16 cellular contexts compared by ENCODE assay signal in genomic region chr3:138465927-138466326, GRCh38. TPM values are rescaled to one million over a fixed set of nuclear protein-coding genes. Genes with fewer than 3 reads are reported as not detected.
DNase-seq lines count a peak whose midpoint lies in the region; TF ChIP-seq lines count a peak whose summit lies in the region.
"Had no signal": no experiment of that assay in that cellular context is flagged by ENCODE, and none has a peak within 500 bp of the region (broad histone marks: within the 10 kb centered on the region; RNA-seq: fewer than 3 reads in every experiment).

No MANE protein-coding gene starts in this region.

- no peaks in the 10 kb centered on the region for H3K79me2 ChIP-seq in mammary epithelial cell (ENCODE audit: insufficient read depth, low read length)

- no peaks in the 10 kb centered on the region for H3K27me3 ChIP-seq in mammary epithelial cell (ENCODE audit: insufficient read depth, low read length)
- H3K27me3 ChIP-seq: SJSA1 had no signal

- intact Hi-C loops in mammary epithelial cell (cut with micrococcal nuclease) = no loop called here

- H3K4me3 ChIP-seq in mammary epithelial cell (replicated peaks in 1 of 3; ENCODE audit: insufficient read depth in 1 of 3, low read depth in 2 of 3, low read length in 3 of 3) = no peak overlapping the region
- H3K4me3 ChIP-seq: GM23248, SJSA1 had no signal

- no peaks in the 10 kb centered on the region for H4K20me1 ChIP-seq in mammary epithelial cell (ENCODE audit: insufficient read depth, low read length)

- in situ Hi-C loops in mammary epithelial cell (cut with MboI; ENCODE audit: low sequenced_read_pairs in 2 of 2) = no loop called here

- H3K4me1 ChIP-seq in mammary epithelial cell (ENCODE audit: insufficient read depth, low read length) = no peaks in the 10 kb centered on the region
- H3K4me1 ChIP-seq: SJSA1 had no signal

- no TSS peak for BruUV-seq in mammary epithelial cell (replicated peaks; lab: Mats Ljungman, UMichigan)

- DNase-seq in DMS79 treated with DMSO at 0.1 percent for 48 hours (lab: John Stamatoyannopoulos, UW) (peak; percentile 25), DMS79 (lab: John Stamatoyannopoulos, UW) (no peak), M059J (ENCODE audit: low read depth) (peak; percentile 19), OCI-M1 (lab: John Stamatoyannopoulos, UW) (peak; percentile 38), iris pigment epithelial cell (ENCODE audit: low read depth) (peak; percentile 37), ecto neural progenitor cell (ENCODE audit: low spot score) (no peak), mammary epithelial cell (no peak)
- no peak for DNase-seq in effector CD4-positive, alpha-beta T cell
- DNase-seq: GM23248, NCI-H2081, NCI-H510A had no signal

- no peaks in the 10 kb centered on the region for H3K36me3 ChIP-seq in mammary epithelial cell (ENCODE audit: insufficient read depth, low read length)
- H3K36me3 ChIP-seq: SJSA1 had no signal

- 38% methylated on average over 2 of the region's 2 CpGs for WGBS in mammary epithelial cell (ENCODE audit: low coverage, missing lambda C conversion rate)

- no peak for TF ChIP-seq CTCF in mammary epithelial cell (conservative IDR thresholded peaks at IDR 0.05 in 1 of 2, IDR thresholded peaks at IDR 0.05 in 1 of 2; ENCODE audit: extremely low read depth in 1 of 2, insufficient read depth in 1 of 2, low read depth in 1 of 2, low read length in 2 of 2)

- no peak overlapping the region for H3K27ac ChIP-seq in mammary epithelial cell (ENCODE audit: insufficient read depth, low read depth, low read length)
- H3K27ac ChIP-seq: GM23248, RWPE1, SJSA1 had no signal

- no peak overlapping the region for H2AFZ ChIP-seq in mammary epithelial cell (ENCODE audit: low read depth, low read length)
- H2AFZ ChIP-seq: GM23248 had no signal

- H3K4me2 ChIP-seq in mammary epithelial cell (ENCODE audit: insufficient read depth, low read depth, low read length) = no peak overlapping the region

- CTCF ChIA-PET in mammary epithelial cell (lab: Charles Lee; ENCODE audit: low non-redundant PET) = no interaction called here

- no peak overlapping the region for H3K9ac ChIP-seq in mammary epithelial cell (ENCODE audit: insufficient read depth, low read length)
- H3K9ac ChIP-seq: GM23248 had no signal

- dilution Hi-C loops in mammary epithelial cell (cut with HindIII; ENCODE audit: low sequenced_read_pairs) = no loop called here

- H3K9me3 ChIP-seq in mammary epithelial cell (replicated peaks; ENCODE audit: insufficient read depth, low read length) = no peaks in the 10 kb centered on the region
- H3K9me3 ChIP-seq: SJSA1 had no signal

RNA-seq across cellular contexts. Expression of gene ESYT3, which starts 31.5 kb away (rescaled TPM):
- total RNA-seq in M059J (2014; rRNA removed; shearing (Covaris generic)) = 0.15 and 0.52 TPM in 2 replicates
- 1 to 10 TPM; 1.5 to 2.8 TPM for total RNA-seq in mammary epithelial cell
- 0.41 TPM for polyA plus RNA-seq in mammary epithelial cell
- not detected for polyA minus RNA-seq in mammary epithelial cell
- total RNA-seq: HT-29, OCI-LY7 had no signal
- polyA plus RNA-seq: CD14-positive monocyte had no signal

Comparison
In these comparisons a context has a peak if more than half of its experiments do, and no peak if none do; other contexts are left out.
1. DNase-seq: peak in DMS79 treated with DMSO at 0.1 percent for 48 hours (single experiment), M059J (single experiment), OCI-M1 (single experiment) and iris pigment epithelial cell (single experiment); none in DMS79 (single experiment), ecto neural progenitor cell (single experiment), effector CD4-positive, alpha-beta T cell (single experiment) and mammary epithelial cell (single experiment).